In the genomic region with DNA sequence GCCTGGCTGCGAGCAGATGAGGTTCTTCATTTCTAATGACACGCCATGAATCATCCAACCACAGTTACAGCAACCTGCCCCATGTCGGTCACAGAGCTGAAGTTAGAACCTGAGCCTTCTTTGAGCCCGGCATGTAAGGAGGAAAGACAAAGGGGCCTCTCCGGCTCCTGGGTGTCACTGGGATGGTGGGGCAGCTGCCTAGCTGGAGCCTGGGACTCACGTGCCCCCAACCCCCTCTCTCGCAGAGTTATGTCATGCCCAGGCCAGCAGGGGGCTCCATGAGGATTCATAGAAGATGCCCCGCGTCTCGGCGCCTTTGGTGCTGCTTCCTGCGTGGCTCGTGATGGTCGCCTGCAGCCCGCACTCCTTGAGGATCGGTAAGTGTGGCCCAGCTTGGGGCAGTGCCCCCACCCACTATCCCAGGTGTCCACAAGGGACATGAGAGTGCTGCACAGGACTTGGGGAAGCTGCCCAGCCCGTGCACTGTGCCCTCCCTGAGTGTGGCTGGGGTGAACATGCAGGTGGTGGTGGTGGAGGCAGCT, we compare ENCODE assay signal across 8 cellular contexts.
A peak's percentile ranks its signal among the peaks of the same experiment; 100 is the strongest.
DNase-seq lines count a peak whose midpoint lies in the region; ATAC-seq and TF ChIP-seq lines count a peak whose summit lies in the region.

No MANE protein-coding gene starts in this region.

- H3K27ac ChIP-seq in OCI-LY3 (ENCODE audit: low read length): no peak overlapping the region
- no peak overlapping the region for H3K27ac ChIP-seq in CD8-positive, alpha-beta memory T cell (ENCODE audit: low read depth, low read length)

- H3K9ac ChIP-seq in OCI-LY3 (ENCODE audit: low read length): no peak overlapping the region

- no peaks in the 10 kb centered on the region for H4K20me1 ChIP-seq in OCI-LY3 (ENCODE audit: insufficient read depth, low read length)

- H3K27ac Mint-ChIP-seq in brain: no peak overlapping the region
- H3K27ac Mint-ChIP-seq in natural killer cell: peak overlapping the region in 1 of 2 donors; percentile 83
- H3K27ac Mint-ChIP-seq in CD8-positive, alpha-beta memory T cell: no peak overlapping the region

- TF ChIP-seq CTCF in OCI-LY3 (IDR thresholded peaks at IDR 0.05; ENCODE audit: low read depth, low read length): peak; percentile 63
- peak; percentile 27 to 48 for TF ChIP-seq CTCF in brain (conservative IDR thresholded peaks at IDR 0.05)
- peak; percentile 62 for TF ChIP-seq CTCF in natural killer cell (IDR thresholded peaks at IDR 0.05)

- H3K79me2 ChIP-seq in OCI-LY3 (ENCODE audit: low read length): no peaks in the 10 kb centered on the region

- CTCF ChIA-PET in CD8-positive, alpha-beta memory T cell (lab: Charles Lee): no interaction called here

- no peaks in the 10 kb centered on the region for H3K36me3 ChIP-seq in OCI-LY3 (replicated peaks; ENCODE audit: low read depth, low read length)
- no peaks in the 10 kb centered on the region for H3K36me3 ChIP-seq in CD8-positive, alpha-beta memory T cell (ENCODE audit: insufficient read depth, low read length)

- no peak overlapping the region for H3K4me3 Mint-ChIP-seq in brain
- H3K4me3 Mint-ChIP-seq in natural killer cell: peak overlapping the region; percentile 21
- no peak overlapping the region for H3K4me3 Mint-ChIP-seq in CD8-positive, alpha-beta memory T cell

- no peak overlapping the region for H2AFZ ChIP-seq in OCI-LY3 (ENCODE audit: low read depth, low read length)

- H3K27me3 Mint-ChIP-seq in brain: peaks cover 14% of the 10 kb centered on the region
- H3K27me3 Mint-ChIP-seq in natural killer cell (ENCODE audit: low read depth in 2 of 2): peaks cover 0 to 4% of the 10 kb centered on the region in 2 donors
- H3K27me3 Mint-ChIP-seq in CD8-positive, alpha-beta memory T cell: peaks cover 11 to 33% of the 10 kb centered on the region in 2 donors

- no peaks in the 10 kb centered on the region for H3K9me3 ChIP-seq in OCI-LY3 (ENCODE audit: insufficient read depth, low read length)
- no peaks in the 10 kb centered on the region for H3K9me3 ChIP-seq in CD8-positive, alpha-beta memory T cell (ENCODE audit: low read length)

- H3K4me2 ChIP-seq in OCI-LY3 (ENCODE audit: low read length): peak overlapping the region; percentile 20

- H3K4me3 ChIP-seq in OCI-LY3 (ENCODE audit: low read length): peak overlapping the region; percentile 10; the same call in 1 of the 2 replicates
- no peak overlapping the region for H3K4me3 ChIP-seq in CD8-positive, alpha-beta memory T cell (ENCODE audit: low read length)

- peaks cover 16% of the 10 kb centered on the region for H3K4me1 Mint-ChIP-seq in brain
- H3K4me1 Mint-ChIP-seq in natural killer cell: peaks cover 21 to 56% of the 10 kb centered on the region in 2 donors
- peaks cover 0 to 6% (median 0%) of the 10 kb centered on the region in 3 donors for H3K4me1 Mint-ChIP-seq in CD8-positive, alpha-beta memory T cell

- POLR2A ChIA-PET in CD8-positive, alpha-beta memory T cell (lab: Charles Lee): no interaction called here

- H3K27me3 ChIP-seq in OCI-LY3 (ENCODE audit: low read depth, low read length): peaks cover 27% of the 10 kb centered on the region
- peaks cover 4% of the 10 kb centered on the region for H3K27me3 ChIP-seq in CD8-positive, alpha-beta memory T cell (ENCODE audit: insufficient read depth, low read length, poor library complexity, severe bottlenecking)

- intact Hi-C loops in left cardiac atrium (cut with DNase I): no loop called here
- intact Hi-C loops in Right ventricle myocardium inferior (cut with DNase I): no loop called here
- intact Hi-C loops in natural killer cell (cut with micrococcal nuclease): loop anchor here (1.0 kb wide), 1 partner anchor 269 kb away; no protein-coding TSS in a partner anchor

- H3K36me3 Mint-ChIP-seq in brain (peaks cover 4% of the 10 kb centered on the region), natural killer cell (no peaks in the 10 kb centered on the region)
- no peaks in the 10 kb centered on the region for H3K36me3 Mint-ChIP-seq in CD8-positive, alpha-beta memory T cell

- ATAC-seq in left cardiac atrium (no peak), Right ventricle myocardium inferior (no peak), natural killer cell (peak; percentile 62 to 88 (median 69)), GM21526 (IDR thresholded peaks at IDR 0.05; ENCODE audit: low FRiP score, unreplicated experiment) (no peak)

- DNase-seq in left cardiac atrium (peak; percentile 29), Right ventricle myocardium inferior (ENCODE audit: missing footprints) (no peak), natural killer cell (peak; percentile 64), hepatic stellate cell (ENCODE audit: low spot score) (no peak)
- no peak for DNase-seq in CD8-positive, alpha-beta memory T cell

- H3K9me3 Mint-ChIP-seq in brain (no peaks in the 10 kb centered on the region), natural killer cell (no peaks in the 10 kb centered on the region)
- no peaks in the 10 kb centered on the region for H3K9me3 Mint-ChIP-seq in CD8-positive, alpha-beta memory T cell

- H3K4me1 ChIP-seq in OCI-LY3 (ENCODE audit: low read length): peaks cover 62% of the 10 kb centered on the region
- no peaks in the 10 kb centered on the region for H3K4me1 ChIP-seq in CD8-positive, alpha-beta memory T cell (ENCODE audit: insufficient read depth, low read length)

Comparison
In these comparisons a context has a peak if more than half of its experiments do, and no peak if none do; other contexts are left out.
1. DNase-seq: peak in left cardiac atrium (single experiment) and natural killer cell (single experiment); none in Right ventricle myocardium inferior (single experiment), CD8-positive, alpha-beta memory T cell (0 of 5) and hepatic stellate cell (single experiment).
2. ATAC-seq: peak in natural killer cell (3 of 3); none in left cardiac atrium (0 of 2), Right ventricle myocardium inferior (single experiment) and GM21526 (single experiment).
3. Peak in every context shown above with its lines, with median percentiles within 50 percentile points of each other: CTCF ChIP-seq.